In genomic region chr22:43473441-43473840, GRCh38 we compare ENCODE assay signal across 6 cellular contexts.
"Had no signal": no experiment of that assay in that cellular context is flagged by ENCODE, and none has a peak within 500 bp of the region (broad histone marks: within the 10 kb centered on the region; RNA-seq: fewer than 3 reads in every experiment).

No MANE protein-coding gene starts in this region.

- H3K36me3 ChIP-seq: HAP-1 had no signal

- DNase-seq: HFFc6, IMR-90 had no signal

- H3K4me1 ChIP-seq: HAP-1 had no signal

- ATAC-seq: GM23338, HCT116, K562 had no signal

- H3K4me3 ChIP-seq: GM23338, HAP-1, K562 had no signal

- H3K9me3 ChIP-seq: HAP-1 had no signal
